Comparison of ENCODE assay signal across 1 cellular context in genomic region chr20:49603209-49603627, GRCh38.
A peak's percentile ranks its signal among the peaks of the same experiment; 100 is the strongest.
TF ChIP-seq lines count a peak whose summit lies in the region.

No MANE protein-coding gene starts in this region.

TF ChIP-seq in HepG2, 621 proteins besides CTCF, POLR2A, EP300 and RAD21 (continued from another document and continues in another):
- TF ChIP-seq ATF2 (CRISPR knock-in tag; IDR thresholded peaks at IDR 0.05) (no peak; the same call in 1 of the 2 replicates), MYNN (CRISPR knock-in tag; IDR thresholded peaks at IDR 0.05; ENCODE audit: low read depth) (0 out of 2 replicates have a peak, but pooled peaks have one; percentile 63), NFIB (CRISPR knock-in tag; IDR thresholded peaks at IDR 0.05; ENCODE audit: borderline replicate concordance) (no peak), PPARG (CRISPR knock-in tag; conservative IDR thresholded peaks at IDR 0.05) (0 out of 2 replicates have a peak, but pooled peaks have one; percentile 26), SMC3 (IDR thresholded peaks at IDR 0.05; ENCODE audit: low read length) (peak; percentile 72), SMAD3 (CRISPR knock-in tag; IDR thresholded peaks at IDR 0.05) (peak; percentile 65; the same call in 1 of the 2 replicates), SNAPC2 (CRISPR knock-in tag; IDR thresholded peaks at IDR 0.05) (no peak), ZNF34 (CRISPR knock-in tag; IDR thresholded peaks at IDR 0.05; ENCODE audit: borderline replicate concordance) (no peak), ZNF629 (CRISPR knock-in tag; conservative IDR thresholded peaks at IDR 0.05) (no peak), GPN1 (CRISPR knock-in tag; IDR thresholded peaks at IDR 0.05; ENCODE audit: borderline replicate concordance) (no peak), ZNF230 (CRISPR knock-in tag; IDR thresholded peaks at IDR 0.05) (peak; percentile 60; the same call in 1 of the 2 replicates), SP5 (CRISPR knock-in tag; IDR thresholded peaks at IDR 0.05; ENCODE audit: borderline replicate concordance, low read depth) (no peak), PCBP1 (IDR thresholded peaks at IDR 0.05; ENCODE audit: borderline replicate concordance, low read depth, low read length) (no peak), NFKB2 (CRISPR knock-in tag; IDR thresholded peaks at IDR 0.05; ENCODE audit: borderline replicate concordance) (no peak), HMGXB4 (CRISPR knock-in tag; IDR thresholded peaks at IDR 0.05; ENCODE audit: borderline replicate concordance in 1 of 2, low read depth in 1 of 2) (peak; percentile 48 to 71; a peak in 2 of 4 replicates), PAXIP1 (CRISPR knock-in tag; conservative IDR thresholded peaks at IDR 0.05) (no peak), JDP2 (CRISPR knock-in tag; IDR thresholded peaks at IDR 0.05; ENCODE audit: borderline replicate concordance) (no peak), ZNF362 (CRISPR knock-in tag; IDR thresholded peaks at IDR 0.05; ENCODE audit: borderline replicate concordance) (no peak), BHLHE40 (IDR thresholded peaks at IDR 0.05; ENCODE audit: low read length) (no peak), ONECUT2 (CRISPR knock-in tag; IDR thresholded peaks at IDR 0.05) (no peak), ZC3H13 (CRISPR knock-in tag; IDR thresholded peaks at IDR 0.05) (no peak), KDM5A (IDR thresholded peaks at IDR 0.05; ENCODE audit: borderline replicate concordance, low read length) (no peak), TEAD3 (CRISPR knock-in tag; optimal IDR thresholded peaks at IDR 0.05; ENCODE audit: borderline replicate concordance) (peak; percentile 54), AHR (CRISPR knock-in tag; IDR thresholded peaks at IDR 0.05) (no peak), MTF1 (CRISPR knock-in tag; IDR thresholded peaks at IDR 0.05) (peak; percentile 89; the same call in 1 of the 2 replicates), PHF8 (CRISPR knock-in tag; IDR thresholded peaks at IDR 0.05) (no peak), GABPB1 (CRISPR knock-in tag; IDR thresholded peaks at IDR 0.05) (peak; percentile 36; the same call in 1 of the 2 replicates), ZHX1 (CRISPR knock-in tag; IDR thresholded peaks at IDR 0.05; ENCODE audit: low read depth) (no peak), ZNF207 (IDR thresholded peaks at IDR 0.05; ENCODE audit: borderline replicate concordance) (no peak), XRCC5 (optimal IDR thresholded peaks at IDR 0.05; ENCODE audit: low read length) (peak; percentile 88), ZNF619 (CRISPR knock-in tag; IDR thresholded peaks at IDR 0.05) (no peak), ZNF746 (CRISPR knock-in tag; IDR thresholded peaks at IDR 0.05) (no peak), ZNF234 (CRISPR knock-in tag; conservative IDR thresholded peaks at IDR 0.05) (no peak), ZNF687 (CRISPR knock-in tag; IDR thresholded peaks at IDR 0.05) (peak; percentile 65), NR2F2 (IDR thresholded peaks at IDR 0.05; ENCODE audit: borderline replicate concordance, low read depth) (0 out of 2 replicates have a peak, but pooled peaks have one; percentile 24), DZIP1 (CRISPR knock-in tag; IDR thresholded peaks at IDR 0.05) (no peak), ZBTB1 (CRISPR knock-in tag; IDR thresholded peaks at IDR 0.05; ENCODE audit: borderline replicate concordance) (no peak), NFYB (CRISPR knock-in tag; IDR thresholded peaks at IDR 0.05) (0 out of 2 replicates have a peak, but pooled peaks have one; percentile 6), EEA1 (CRISPR knock-in tag; IDR thresholded peaks at IDR 0.05; ENCODE audit: borderline replicate concordance) (no peak), ZNF704 (CRISPR knock-in tag; IDR thresholded peaks at IDR 0.05; ENCODE audit: borderline replicate concordance) (no peak), TRIM24 (CRISPR knock-in tag; IDR thresholded peaks at IDR 0.05) (no peak), ZFP41 (CRISPR knock-in tag; IDR thresholded peaks at IDR 0.05; ENCODE audit: borderline replicate concordance) (no peak), ZSCAN30 (CRISPR knock-in tag; IDR thresholded peaks at IDR 0.05) (no peak), NFYC (CRISPR knock-in tag; IDR thresholded peaks at IDR 0.05) (no peak), CC2D1A (CRISPR knock-in tag; IDR thresholded peaks at IDR 0.05) (no peak), GFI1 (CRISPR knock-in tag; IDR thresholded peaks at IDR 0.05; ENCODE audit: borderline replicate concordance) (0 out of 2 replicates have a peak, but pooled peaks have one; percentile 50), ZZZ3 (CRISPR knock-in tag; IDR thresholded peaks at IDR 0.05; ENCODE audit: borderline replicate concordance) (no peak)
